In genomic region chr7:158546626-158547025, GRCh38 we compare ENCODE assay signal across 19 cellular contexts. TPM values are rescaled to one million over a fixed set of nuclear protein-coding genes. Genes with fewer than 3 reads are reported as not detected.
A peak's percentile ranks its signal among the peaks of the same experiment; 100 is the strongest.
DNase-seq lines count a peak whose midpoint lies in the region; ATAC-seq, FAIRE-seq and TF ChIP-seq lines count a peak whose summit lies in the region.
"Had no signal": no experiment of that assay in that cellular context is flagged by ENCODE, and none has a peak within 500 bp of the region (broad histone marks: within the 10 kb centered on the region; RNA-seq: fewer than 3 reads in every experiment).

No MANE protein-coding gene starts in this region.

- H3K4me1 ChIP-seq in HepG2 (ENCODE audit: insufficient read depth, low read length): peaks cover 22% of the 10 kb centered on the region
- H3K4me1 ChIP-seq: HAP-1 had no signal

- no peak overlapping the region for H3K9ac ChIP-seq in HepG2 (ENCODE audit: insufficient read depth, low read depth, low read length)

- TF ChIP-seq EP300 in HepG2 (IDR thresholded peaks at IDR 0.05; ENCODE audit: low read depth in 2 of 2, low read length in 2 of 2): no peak
- TF ChIP-seq EP300 in HepG2 (CRISPR knock-in tag; IDR thresholded peaks at IDR 0.05; ENCODE audit: borderline replicate concordance): no peak

- peaks cover 2% of the 10 kb centered on the region for H3K36me3 Mint-ChIP-seq in T-helper 17 cell (ENCODE audit: low read depth)
- H3K36me3 Mint-ChIP-seq in chondrocyte (ENCODE audit: low read depth): no peaks in the 10 kb centered on the region
- H3K36me3 Mint-ChIP-seq in stimulated activated memory B cell treated with anti-CD40 and anti-IgM and Interleukin-4, amounts not matched to agents 10 μg/mL and 1 μg/mL and 100 μg/mL, for 72 hours: no peaks in the 10 kb centered on the region
- H3K36me3 Mint-ChIP-seq: CD4-positive, alpha-beta memory T cell had no signal

- POLR2A ChIA-PET in HepG2 (lab: Yijun Ruan, JAX): no interaction called here

- no peaks in the 10 kb centered on the region for H3K27me3 ChIP-seq in HepG2 (ENCODE audit: control insufficient read depth in 1 of 2, insufficient read depth in 2 of 2, low read length in 2 of 2)

- intact Hi-C loops in HepG2 (cut with micrococcal nuclease; ENCODE audit: unreplicated experiment): no loop called here

- H3K9me3 ChIP-seq in T-helper 17 cell (ENCODE audit: control insufficient read depth, low read length, poor library complexity, severe bottlenecking): no peaks in the 10 kb centered on the region
- H3K9me3 ChIP-seq in HepG2 (ENCODE audit: low read length): no peaks in the 10 kb centered on the region
- H3K9me3 ChIP-seq: HAP-1 had no signal

- no peak for FAIRE-seq in HepG2 (lab: Jason Lieb, UNC)
- FAIRE-seq: G401.6, GM12892, H54 had no signal

- H3K36me3 ChIP-seq in HepG2 (replicated peaks in 1 of 2; ENCODE audit: control insufficient read depth in 1 of 2, insufficient read depth in 2 of 2, low read length in 2 of 2): peaks cover 1 to 6% of the 10 kb centered on the region in 2 experiments; a peak in 3 of 5 replicates
- H3K36me3 ChIP-seq: HAP-1 had no signal

- ATAC-seq in T-helper 17 cell: no peak
- ATAC-seq in HepG2: no peak
- ATAC-seq in stimulated activated memory B cell treated with anti-CD40 and anti-IgM and Interleukin-4, amounts not matched to agents 10 μg/mL and 1 μg/mL and 100 μg/mL, for 72 hours: peak; percentile 3

- H3K4me3 ChIP-seq in HepG2 (replicated peaks in 1 of 3; ENCODE audit: insufficient read depth in 1 of 3, low read depth in 2 of 3, low read length in 3 of 3): no peak overlapping the region
- H3K4me3 ChIP-seq: HAP-1 had no signal

- no peak overlapping the region for H2AFZ ChIP-seq in HepG2 (ENCODE audit: low read length)

- H3K27me3 Mint-ChIP-seq in T-helper 17 cell: peaks cover 14% of the 10 kb centered on the region
- peaks cover 3% of the 10 kb centered on the region for H3K27me3 Mint-ChIP-seq in chondrocyte (ENCODE audit: low read depth)
- H3K27me3 Mint-ChIP-seq in stimulated activated memory B cell treated with anti-CD40 and anti-IgM and Interleukin-4, amounts not matched to agents 10 μg/mL and 1 μg/mL and 100 μg/mL, for 72 hours: peaks cover 11% of the 10 kb centered on the region
- H3K27me3 Mint-ChIP-seq: CD4-positive, alpha-beta memory T cell had no signal

- TF ChIP-seq CTCF in chondrocyte (IDR thresholded peaks at IDR 0.05) (no peak), HepG2 (CRISPR knock-in tag; IDR thresholded peaks at IDR 0.05) (no peak)

- no peak overlapping the region for H3K4me2 ChIP-seq in HepG2 (ENCODE audit: low read depth, low read length)

- no peaks in the 10 kb centered on the region for H3K79me2 ChIP-seq in HepG2 (ENCODE audit: insufficient read depth, low read length)

- DNase-seq in T-helper 17 cell: no peak
- peak; percentile 81 for DNase-seq in chondrocyte (ENCODE audit: low spot score)
- no peak for DNase-seq in HepG2 (ENCODE audit: low spot score)
- DNase-seq in NCI-H1092 (lab: John Stamatoyannopoulos, UW): no peak
- no peak for DNase-seq in NCI-H1694 (lab: John Stamatoyannopoulos, UW)
- no peak for DNase-seq in D341Med (ENCODE audit: low spot score)
- DNase-seq: C1 segment of cervical spinal cord; Calu3; CD4-positive, alpha-beta memory T cell; COR-L47; DMS153; DND-41; GOT3; HFFc6 had no signal

- H3K9me3 Mint-ChIP-seq in chondrocyte (ENCODE audit: low read depth): no peaks in the 10 kb centered on the region
- no peaks in the 10 kb centered on the region for H3K9me3 Mint-ChIP-seq in stimulated activated memory B cell treated with anti-CD40 and anti-IgM and Interleukin-4, amounts not matched to agents 10 μg/mL and 1 μg/mL and 100 μg/mL, for 72 hours
- H3K9me3 Mint-ChIP-seq: CD4-positive, alpha-beta memory T cell had no signal

- TF ChIP-seq RAD21 in HepG2 (CRISPR knock-in tag; IDR thresholded peaks at IDR 0.05): no peak

- H3K27ac ChIP-seq in HepG2 (ENCODE audit: extremely low read length, insufficient read depth, low read length): no peak overlapping the region

- CTCF ChIA-PET in HepG2 (lab: Yijun Ruan, JAX; ENCODE audit: low intra/inter-chr PET ratio, low total read pairs): no interaction called here

- in situ Hi-C loops in HepG2 (cut with HindIII; ENCODE audit: extremely low pct_ligation_motif_present, low pct_unique_long_range_greater_than_20kb): no loop called here

- H3K27ac Mint-ChIP-seq in T-helper 17 cell (peak overlapping the region; percentile 2), chondrocyte (ENCODE audit: unreplicated experiment) (no peak overlapping the region)
- H3K27ac Mint-ChIP-seq in stimulated activated memory B cell treated with anti-CD40 and anti-IgM and Interleukin-4, amounts not matched to agents 10 μg/mL and 1 μg/mL and 100 μg/mL, for 72 hours: no peak overlapping the region
- H3K27ac Mint-ChIP-seq: CD4-positive, alpha-beta memory T cell; HFFc6 had no signal

- 97% methylated on average over 5 of the region's 11 CpGs for WGBS in HepG2 (ENCODE audit: low lambda C conversion rate)

- H3K4me3 Mint-ChIP-seq in T-helper 17 cell (no peak overlapping the region), chondrocyte (ENCODE audit: unreplicated experiment) (no peak overlapping the region)
- no peak overlapping the region for H3K4me3 Mint-ChIP-seq in stimulated activated memory B cell treated with anti-CD40 and anti-IgM and Interleukin-4, amounts not matched to agents 10 μg/mL and 1 μg/mL and 100 μg/mL, for 72 hours
- H3K4me3 Mint-ChIP-seq: CD4-positive, alpha-beta memory T cell; HFFc6 had no signal

- H3K4me1 Mint-ChIP-seq in T-helper 17 cell: peaks cover 3% of the 10 kb centered on the region
- no peaks in the 10 kb centered on the region for H3K4me1 Mint-ChIP-seq in chondrocyte (ENCODE audit: low read depth)
- peaks cover 3% of the 10 kb centered on the region for H3K4me1 Mint-ChIP-seq in stimulated activated memory B cell treated with anti-CD40 and anti-IgM and Interleukin-4, amounts not matched to agents 10 μg/mL and 1 μg/mL and 100 μg/mL, for 72 hours

- no peak for TF ChIP-seq POLR2A in HepG2 (IDR thresholded peaks at IDR 0.05; ENCODE audit: insufficient read depth in 1 of 2, low read depth in 2 of 2, low read length in 2 of 2)

- peaks cover 57% of the 10 kb centered on the region; the same call in 1 of the 2 replicates for H4K20me1 ChIP-seq in HepG2 (ENCODE audit: insufficient read depth, low read length)

- BruUV-seq in HepG2 (replicated peaks; lab: Mats Ljungman, UMichigan): no TSS peak

TF ChIP-seq in HepG2, 621 proteins besides CTCF, POLR2A, EP300 and RAD21:
- TF ChIP-seq TMF1 (CRISPR knock-in tag; IDR thresholded peaks at IDR 0.05; ENCODE audit: low read depth) (no peak), NFE2L2 (IDR thresholded peaks at IDR 0.05; ENCODE audit: low read length) (no peak)
- TF ChIP-seq, protein P1, sequence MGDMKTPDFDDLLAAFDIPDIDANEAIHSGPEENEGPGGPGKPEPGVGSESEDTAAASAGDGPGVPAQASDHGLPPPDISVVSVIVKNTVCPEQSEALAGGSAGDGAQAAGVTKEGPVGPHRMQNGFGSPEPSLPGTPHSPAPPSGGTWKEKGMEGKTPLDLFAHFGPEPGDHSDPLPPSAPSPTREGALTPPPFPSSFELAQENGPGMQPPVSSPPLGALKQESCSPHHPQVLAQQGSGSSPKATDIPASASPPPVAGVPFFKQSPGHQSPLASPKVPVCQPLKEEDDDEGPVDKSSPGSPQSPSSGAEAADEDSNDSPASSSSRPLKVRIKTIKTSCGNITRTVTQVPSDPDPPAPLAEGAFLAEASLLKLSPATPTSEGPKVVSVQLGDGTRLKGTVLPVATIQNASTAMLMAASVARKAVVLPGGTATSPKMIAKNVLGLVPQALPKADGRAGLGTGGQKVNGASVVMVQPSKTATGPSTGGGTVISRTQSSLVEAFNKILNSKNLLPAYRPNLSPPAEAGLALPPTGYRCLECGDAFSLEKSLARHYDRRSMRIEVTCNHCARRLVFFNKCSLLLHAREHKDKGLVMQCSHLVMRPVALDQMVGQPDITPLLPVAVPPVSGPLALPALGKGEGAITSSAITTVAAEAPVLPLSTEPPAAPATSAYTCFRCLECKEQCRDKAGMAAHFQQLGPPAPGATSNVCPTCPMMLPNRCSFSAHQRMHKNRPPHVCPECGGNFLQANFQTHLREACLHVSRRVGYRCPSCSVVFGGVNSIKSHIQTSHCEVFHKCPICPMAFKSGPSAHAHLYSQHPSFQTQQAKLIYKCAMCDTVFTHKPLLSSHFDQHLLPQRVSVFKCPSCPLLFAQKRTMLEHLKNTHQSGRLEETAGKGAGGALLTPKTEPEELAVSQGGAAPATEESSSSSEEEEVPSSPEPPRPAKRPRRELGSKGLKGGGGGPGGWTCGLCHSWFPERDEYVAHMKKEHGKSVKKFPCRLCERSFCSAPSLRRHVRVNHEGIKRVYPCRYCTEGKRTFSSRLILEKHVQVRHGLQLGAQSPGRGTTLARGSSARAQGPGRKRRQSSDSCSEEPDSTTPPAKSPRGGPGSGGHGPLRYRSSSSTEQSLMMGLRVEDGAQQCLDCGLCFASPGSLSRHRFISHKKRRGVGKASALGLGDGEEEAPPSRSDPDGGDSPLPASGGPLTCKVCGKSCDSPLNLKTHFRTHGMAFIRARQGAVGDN (CRISPR knock-in tag; IDR thresholded peaks at IDR 0.05): 0 out of 2 replicates have a peak, but pooled peaks have one; percentile 1

RNA-seq across cellular contexts. Expression of gene PTPRN2, which starts 41.0 kb away (rescaled TPM):
- total RNA-seq in T-helper 17 cell (under 1 TPM; 0.42 to 0.57 TPM), chondrocyte (0.30 to 0.51 TPM (median 0.36 TPM) in 3 replicates), HepG2 (2016; rRNA removed; fragmentation: Illumina TruSeq; extraction: Trizol) (1.7 and 2.5 TPM in 2 replicates)
- total RNA-seq in HepG2 (2016; cell fraction: cytosol; rRNA removed; fragmentation: Illumina TruSeq; extraction: Trizol; ENCODE audit: low read depth): 0.88 and 1.4 TPM in 2 replicates
- total RNA-seq in HepG2 (2016; cell fraction: insoluble cytoplasmic fraction; rRNA removed; fragmentation: Illumina TruSeq; extraction: Trizol): 1.4 and 2.6 TPM in 2 replicates
- total RNA-seq in HepG2 (2016; cell fraction: membrane; rRNA removed; fragmentation: Illumina TruSeq; extraction: Trizol): 2.3 TPM in 2 replicates
- total RNA-seq in HepG2 (2016; cell fraction: nucleus; rRNA removed; fragmentation: Illumina TruSeq; extraction: Trizol): 3.7 and 5.0 TPM in 2 replicates
- 24.2 and 50.0 TPM in 2 replicates for polyA plus RNA-seq in HepG2 (2011; rRNA removed)
- 42.2 and 59.6 TPM in 2 replicates for polyA plus RNA-seq in HepG2 (2011; cell fraction: cytosol; rRNA removed)
- 73.6 and 81.5 TPM in 2 replicates for polyA plus RNA-seq in HepG2 (2011; cell fraction: nucleus; rRNA removed)
- 49.0 and 72.5 TPM in 2 replicates for polyA plus RNA-seq in HepG2 (2012)
- polyA plus RNA-seq in HepG2 (2016; cell fraction: cytosol; fragmentation: Illumina TruSeq; extraction: Trizol; ENCODE audit: low read depth): 0.94 and 1.3 TPM in 2 replicates
- polyA plus RNA-seq in HepG2 (2016; cell fraction: insoluble cytoplasmic fraction; fragmentation: Illumina TruSeq; extraction: Trizol; ENCODE audit: low read depth): 2.5 TPM in 2 replicates
- 1.7 and 2.2 TPM in 2 replicates for polyA plus RNA-seq in HepG2 (2016; cell fraction: membrane; fragmentation: Illumina TruSeq; extraction: Trizol; ENCODE audit: low read depth)
- polyA plus RNA-seq in HepG2 (2016; cell fraction: nucleus; fragmentation: Illumina TruSeq; extraction: Trizol; ENCODE audit: insufficient read depth, low read depth): 3.0 and 5.1 TPM in 2 replicates
- 35.1 TPM in 1 of 2 replicates, not detected in the other for polyA minus RNA-seq in HepG2 (2011; rRNA and poly(A)+ RNA removed; ENCODE audit: low replicate concordance)
- polyA minus RNA-seq in HepG2 (2011; cell fraction: cytosol; rRNA and poly(A)+ RNA removed): 18.6 and 43.5 TPM in 2 replicates
- polyA minus RNA-seq in HepG2 (2011; cell fraction: nucleus; rRNA and poly(A)+ RNA removed): 33.3 and 45.4 TPM in 2 replicates
